Comparison of ENCODE assay signal across 1 cellular context in genomic region chr6:80541886-80542285, GRCh38.
TF ChIP-seq lines count a peak whose summit lies in the region.

No MANE protein-coding gene starts in this region.

TF ChIP-seq in HepG2, 621 proteins besides CTCF, POLR2A, EP300 and RAD21 (continued from another document):
- no peak for TF ChIP-seq ZNF18 (CRISPR knock-in tag; IDR thresholded peaks at IDR 0.05; ENCODE audit: insufficient replicate concordance)
- TF ChIP-seq ZNF563 (CRISPR knock-in tag; IDR thresholded peaks at IDR 0.05): no peak
- no peak for TF ChIP-seq ZNF772 (CRISPR knock-in tag; IDR thresholded peaks at IDR 0.05)
- no peak for TF ChIP-seq ZNF260 (CRISPR knock-in tag; IDR thresholded peaks at IDR 0.05; ENCODE audit: borderline replicate concordance, low read depth)
- no peak for TF ChIP-seq PLRG1 (conservative IDR thresholded peaks at IDR 0.05)
- no peak for TF ChIP-seq ZNF468 (CRISPR knock-in tag; IDR thresholded peaks at IDR 0.05)
- no peak for TF ChIP-seq PBX3 (CRISPR knock-in tag; IDR thresholded peaks at IDR 0.05; ENCODE audit: borderline replicate concordance)
- TF ChIP-seq ZNF30 (CRISPR knock-in tag; IDR thresholded peaks at IDR 0.05): no peak
TF ChIP-seq in HepG2: peak in this region for 0.
